ENCODE assay signal across 14 cellular contexts in the genomic region with DNA sequence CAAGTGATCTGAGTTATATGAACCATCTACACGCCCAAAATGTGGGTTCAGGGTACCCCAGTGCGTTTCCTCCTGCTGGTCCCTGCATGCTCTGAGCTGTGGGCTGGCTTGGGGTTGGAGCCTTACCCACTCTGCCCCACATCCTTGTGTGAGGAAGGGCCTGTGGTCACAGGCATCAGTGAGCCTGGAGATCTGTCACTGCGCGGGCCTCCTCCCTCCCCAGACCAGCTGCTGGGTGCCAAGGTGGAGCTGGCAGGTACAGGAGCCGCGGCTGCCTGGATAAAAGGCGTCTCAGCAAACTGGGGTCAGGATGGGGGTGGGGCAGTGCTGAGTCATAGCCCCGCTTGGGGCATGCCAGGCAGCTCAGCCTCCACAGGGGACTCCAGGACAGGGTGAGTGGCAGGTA. TPM values are rescaled to one million over a fixed set of nuclear protein-coding genes. Genes with fewer than 3 reads are reported as not detected.
DNase-seq lines count a peak whose midpoint lies in the region; ATAC-seq and TF ChIP-seq lines count a peak whose summit lies in the region.
"Had no signal": no experiment of that assay in that cellular context is flagged by ENCODE, and none has a peak within 500 bp of the region (broad histone marks: within the 10 kb centered on the region; RNA-seq: fewer than 3 reads in every experiment).

No MANE protein-coding gene starts in this region.

- POLR2A ChIA-PET in HCT116 (lab: Charles Lee) = no interaction called here

- no peaks in the 10 kb centered on the region for H3K79me1 ChIP-seq in trophoblast cell (ENCODE audit: low read length)

- no peak overlapping the region for H3K9ac ChIP-seq in HCT116 (ENCODE audit: low read length)
- H3K9ac ChIP-seq in trophoblast cell (ENCODE audit: low read length) = no peak overlapping the region

- H3K4me2 ChIP-seq in HCT116 (ENCODE audit: low read length) (peak overlapping the region; percentile 62), trophoblast cell (ENCODE audit: low read length) (no peak overlapping the region)

- intact Hi-C loops in HCT116 (cut with micrococcal nuclease) = no loop called here

- peak overlapping the region; percentile 43; the same call in 1 of the 2 replicates for H3K27ac ChIP-seq in HCT116 (ENCODE audit: low read depth, low read length)
- H3K27ac ChIP-seq in trophoblast cell (ENCODE audit: low read depth, low read length) = no peak overlapping the region
- H3K27ac ChIP-seq: esophagus muscularis mucosa, neutrophil had no signal

- no peak for TF ChIP-seq POLR2A in HCT116 (IDR thresholded peaks at IDR 0.05; ENCODE audit: borderline replicate concordance, extremely low read depth, insufficient read depth, insufficient read length)

- no peak overlapping the region for H2BK12ac ChIP-seq in trophoblast cell (ENCODE audit: low read length)

- CTCF ChIA-PET in HCT116 (lab: Charles Lee) = no interaction called here

- no peak overlapping the region for H3K23ac ChIP-seq in trophoblast cell (ENCODE audit: low read length)

- H3K36me3 ChIP-seq in HCT116 (ENCODE audit: control insufficient read depth in 1 of 2, insufficient read depth in 2 of 2, low read length in 2 of 2) (no peaks in the 10 kb centered on the region), trophoblast cell (ENCODE audit: control insufficient read depth in 1 of 2, insufficient read depth in 2 of 2, low read length in 2 of 2) (no peaks in the 10 kb centered on the region)
- H3K36me3 ChIP-seq: esophagus muscularis mucosa, neutrophil had no signal

- ATAC-seq in HCT116 (peak; percentile 86), GM18867 (IDR thresholded peaks at IDR 0.05; ENCODE audit: unreplicated experiment) (no peak)

- H4K8ac ChIP-seq in trophoblast cell (ENCODE audit: low read depth, low read length) = no peak overlapping the region

- H2BK120ac ChIP-seq in trophoblast cell (ENCODE audit: insufficient read depth, low read length, poor library complexity) = no peak overlapping the region

- no CpG with 5 or more reads among the region's 8 CpGs for WGBS in trophoblast cell (ENCODE audit: extremely low coverage, insufficient coverage, insufficient read length)

- H4K20me1 ChIP-seq in HCT116 (ENCODE audit: insufficient read depth) = no peaks in the 10 kb centered on the region

- H2AFZ ChIP-seq in HCT116 (ENCODE audit: low read depth, low read length, poor library complexity, severe bottlenecking) = no peak overlapping the region
- H2AFZ ChIP-seq in trophoblast cell (ENCODE audit: insufficient read depth, low read length, poor library complexity) = no peak overlapping the region

- DNase-seq in NCI-H510A treated with DMSO at 0.1 percent for 48 hours (lab: John Stamatoyannopoulos, UW) (peak; percentile 4), NCI-H510A (lab: John Stamatoyannopoulos, UW) (no peak), HCT116 (ENCODE audit: low read depth, low spot score) (no peak), kidney tubule cell (ENCODE audit: low spot score) (peak; percentile 19), pons (ENCODE audit: low spot score) (no peak), trophoblast cell (no peak)
- DNase-seq in activated effector memory CD4-positive, alpha-beta T cell treated with Interleukin-2 at 50 U/mL for 16 hours = peak; percentile 4
- DNase-seq: NCI-H1417 treated with DMSO at 0.1 percent for 48 hours, NCI-H446 treated with DMSO at 0.1 percent for 48 hours, SW 1271 had no signal

- H3K27me3 ChIP-seq in HCT116 (ENCODE audit: insufficient read depth, low read length) (no peaks in the 10 kb centered on the region), trophoblast cell (ENCODE audit: insufficient read depth, low read length) (no peaks in the 10 kb centered on the region)
- H3K27me3 ChIP-seq: esophagus muscularis mucosa had no signal

- H4K91ac ChIP-seq in trophoblast cell (ENCODE audit: low read depth, low read length) = no peak overlapping the region

- no peak for TF ChIP-seq RAD21 in HCT116 (IDR thresholded peaks at IDR 0.05; ENCODE audit: low read depth)

- peaks cover 17 to 22% of the 10 kb centered on the region in 2 experiments for H3K4me1 ChIP-seq in HCT116 (ENCODE audit: control insufficient read depth in 1 of 2, insufficient read depth in 2 of 2, low read length in 2 of 2)
- H3K4me1 ChIP-seq in trophoblast cell (ENCODE audit: control insufficient read depth in 1 of 2, insufficient read depth in 2 of 2, low read length in 2 of 2) = no peaks in the 10 kb centered on the region

- no peak for TF ChIP-seq CTCF in HCT116 (IDR thresholded peaks at IDR 0.05 in 2 of 3, conservative IDR thresholded peaks at IDR 0.05 in 1 of 3; ENCODE audit: borderline replicate concordance in 1 of 3, insufficient read depth in 1 of 3, low read depth in 2 of 3, low read length in 2 of 3)

- H4K12ac ChIP-seq in trophoblast cell (ENCODE audit: low read depth, low read length) = no peak overlapping the region

- no peak overlapping the region for H2BK5ac ChIP-seq in trophoblast cell (ENCODE audit: low read depth, low read length, poor library complexity)

- no peak overlapping the region for H3K4ac ChIP-seq in trophoblast cell (ENCODE audit: low read depth, low read length)

- H2AK5ac ChIP-seq in trophoblast cell (ENCODE audit: low read length) = no peak overlapping the region

- H3K4me3 ChIP-seq in HCT116 (replicated peaks in 1 of 2; ENCODE audit: low read depth in 1 of 2, low read length in 2 of 2) = no peak overlapping the region
- H3K4me3 ChIP-seq in trophoblast cell (ENCODE audit: low read depth, low read length) = no peak overlapping the region
- H3K4me3 ChIP-seq: esophagus muscularis mucosa had no signal

- BruUV-seq in HCT116 (replicated peaks; lab: Mats Ljungman, UMichigan) = no TSS peak

- H3K79me2 ChIP-seq in HCT116 (ENCODE audit: insufficient read depth, low read length) (no peaks in the 10 kb centered on the region), trophoblast cell (ENCODE audit: control insufficient read depth, insufficient read depth, low read length, poor library complexity) (no peaks in the 10 kb centered on the region)

- RAD21 ChIA-PET in HCT116 (lab: Charles Lee; ENCODE audit: low non-redundant PET in 1 of 2, low total read pairs in 2 of 2, uncharacterized antibody in 2 of 2, unreplicated experiment in 2 of 2) = no interaction called here

- H3K9me2 ChIP-seq in HCT116 (ENCODE audit: insufficient read depth) = no peaks in the 10 kb centered on the region

- H3K18ac ChIP-seq in trophoblast cell (ENCODE audit: low read length) = no peak overlapping the region

- H3K9me3 ChIP-seq in HCT116 (ENCODE audit: control insufficient read depth in 1 of 2, insufficient read depth in 1 of 2, low read depth in 1 of 2, low read length in 2 of 2) (no peaks in the 10 kb centered on the region), trophoblast cell (ENCODE audit: insufficient read depth, low read depth, low read length) (peaks cover 4% of the 10 kb centered on the region)
- H3K9me3 ChIP-seq: esophagus muscularis mucosa, neutrophil had no signal

- H3K14ac ChIP-seq in trophoblast cell (ENCODE audit: low read length) = no peak overlapping the region

TF ChIP-seq in HCT116, 20 proteins besides CTCF, POLR2A, EP300 and RAD21:
- TF ChIP-seq TCF7L2 (IDR thresholded peaks at IDR 0.05; ENCODE audit: borderline replicate concordance, extremely low read depth, insufficient read depth, insufficient read length) (peak; percentile 34), JUND (IDR thresholded peaks at IDR 0.05) (0 out of 2 replicates have a peak, but pooled peaks have one; percentile 15), EZH2phosphoT487 (IDR thresholded peaks at IDR 0.05; ENCODE audit: borderline replicate concordance) (no peak)

RNA-seq across cellular contexts. Expression of a gene that starts 17.9 kb away (rescaled TPM):
- 11.1 TPM for total RNA-seq in HCT116 (2021; ENCODE audit: unreplicated experiment)
- polyA plus RNA-seq in HCT116 (2012) = 6.0 and 7.0 TPM in 2 replicates
- polyA plus RNA-seq in trophoblast cell (2013) = 0.89 and 1.0 TPM in 2 replicates

RNA-seq across cellular contexts. Expression of a gene that starts 53.6 kb away (rescaled TPM):
- 0.42 TPM for total RNA-seq in HCT116 (2021; ENCODE audit: unreplicated experiment)
- 0.53 and 1.1 TPM in 2 replicates for polyA plus RNA-seq in HCT116 (2012)
- polyA plus RNA-seq in trophoblast cell (2013) = 0.07 and 0.16 TPM in 2 replicates
- total RNA-seq: lung microvascular endothelial cell had no signal

RNA-seq across cellular contexts. Expression of a gene that starts 57.1 kb away (rescaled TPM):
- total RNA-seq in HCT116 (2021; ENCODE audit: unreplicated experiment) = 6.1 TPM
- 2.9 and 3.0 TPM in 2 replicates for polyA plus RNA-seq in HCT116 (2012)
- polyA plus RNA-seq in trophoblast cell (2013) = 0.92 and 1.1 TPM in 2 replicates

Comparison
In these comparisons a context has a peak if more than half of its experiments do, and no peak if none do; other contexts are left out.
1. DNase-seq: peak in NCI-H510A treated with DMSO at 0.1 percent for 48 hours (single experiment), activated effector memory CD4-positive, alpha-beta T cell treated with Interleukin-2 at 50 U/mL for 16 hours (single experiment) and kidney tubule cell (single experiment); none in NCI-H510A (single experiment), HCT116 (single experiment), pons (single experiment) and trophoblast cell (0 of 2).